Comparison of ENCODE assay signal across 14 cellular contexts in genomic region chr2:151841025-151841424, GRCh38.
"Had no signal": no experiment of that assay in that cellular context is flagged by ENCODE, and none has a peak within 500 bp of the region (broad histone marks: within the 10 kb centered on the region; RNA-seq: fewer than 3 reads in every experiment).

No MANE protein-coding gene starts in this region.

- DNase-seq: activated CD4-positive, alpha-beta T cell treated with anti-CD3 and anti-CD28 coated beads, Interleukin-2, amount 50 U/mL, for 1 hour; activated CD8-positive, alpha-beta memory T cell treated with anti-CD3 and anti-CD28 coated beads for 24 hours; activated naive CD4-positive, alpha-beta T cell; activated naive CD8-positive, alpha-beta T cell treated with anti-CD3 and anti-CD28 coated beads, Interleukin-2, amount 10 ng/mL, durations not matched to agents 7 days and 5 days; effector CD8-positive, alpha-beta T cell; gastrocnemius medialis; heart right ventricle; left colon; midbrain; sigmoid colon; spleen; uterus had no signal

- H3K27ac ChIP-seq: coronary artery, gastrocnemius medialis, heart right ventricle, prostate gland, sigmoid colon, uterus had no signal

- H3K4me1 ChIP-seq: gastrocnemius medialis, prostate gland, sigmoid colon, uterus had no signal

- ATAC-seq: gastrocnemius medialis, heart right ventricle, left colon had no signal

- H3K27me3 ChIP-seq: gastrocnemius medialis, heart right ventricle, sigmoid colon, spleen, uterus had no signal

- H3K4me3 ChIP-seq: coronary artery, gastrocnemius medialis, heart right ventricle, prostate gland, sigmoid colon, spleen, uterus had no signal

- H3K36me3 ChIP-seq: gastrocnemius medialis, heart right ventricle, prostate gland, sigmoid colon, spleen, uterus had no signal
